1 cellular context compared by ENCODE assay signal in the genomic region with DNA sequence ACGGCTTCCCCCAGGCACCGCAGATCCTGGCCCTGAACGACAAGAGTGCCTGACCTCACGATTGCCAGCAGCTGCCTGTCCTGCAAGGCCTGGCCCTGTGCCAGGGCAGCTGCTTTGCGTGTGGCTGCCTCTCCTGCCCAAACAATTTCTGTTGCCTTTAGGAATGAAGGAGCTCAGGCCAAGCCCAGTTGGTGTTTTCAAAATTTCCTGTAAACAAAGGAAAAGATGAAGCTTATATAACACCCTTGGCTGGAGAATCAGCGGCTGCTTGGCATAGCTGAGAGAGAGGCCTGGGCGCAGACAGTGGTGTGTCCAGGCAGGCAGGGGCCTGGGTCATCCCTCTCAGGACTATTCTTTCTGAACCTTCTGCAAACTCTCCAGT.
TF ChIP-seq lines count a peak whose summit lies in the region.

No MANE protein-coding gene starts in this region.

TF ChIP-seq in endothelial cell of umbilical vein, 7 proteins besides CTCF, POLR2A, EP300 and RAD21 (continued from another document):
- TF ChIP-seq JUN (IDR thresholded peaks at IDR 0.05; ENCODE audit: borderline replicate concordance, insufficient read depth, insufficient read length, low read depth): no peak
- TF ChIP-seq FOS (IDR thresholded peaks at IDR 0.05; ENCODE audit: borderline replicate concordance, insufficient read depth, low read length): no peak
- TF ChIP-seq POLR2AphosphoS5 (IDR thresholded peaks at IDR 0.05; ENCODE audit: insufficient read depth, low read depth, low read length): no peak
- TF ChIP-seq EZH2 (IDR thresholded peaks at IDR 0.05; ENCODE audit: borderline replicate concordance, low read depth, low read length, severe bottlenecking): no peak
- TF ChIP-seq MYC (IDR thresholded peaks at IDR 0.05; ENCODE audit: low read depth, low read length): no peak
